Comparison of ENCODE assay signal across 8 cellular contexts in genomic region chr1:10387611-10388386, GRCh38. TPM values are rescaled to one million over a fixed set of nuclear protein-coding genes. Genes with fewer than 3 reads are reported as not detected.
DNase-seq lines count a peak whose midpoint lies in the region; ATAC-seq, FAIRE-seq and TF ChIP-seq lines count a peak whose summit lies in the region.

No MANE protein-coding gene starts in this region.

- CTCF ChIA-PET in GM12878 (lab: Yijun Ruan, JAX) = interaction anchor here (0.7 to 2.1 kb wide), 11 partner anchors 9 to 217 kb away, joined by 3 to 13 read pairs (median 4); partner anchors contain the start of genes KIF1B and PGD

- H3K27ac ChIP-seq in KOPT-K1 (ENCODE audit: low read depth, low read length, poor library complexity, severe bottlenecking) (peak overlapping the region; percentile 48), GM12878 (ENCODE audit: control insufficient read depth, insufficient read depth) (0 out of 2 replicates have a peak overlapping the region, but pooled peaks have one; percentile 6)

- H3K27me3 ChIP-seq in GM12878 (replicated peaks in 1 of 2; ENCODE audit: control insufficient read depth in 2 of 2, insufficient read depth in 2 of 2, low read length in 1 of 2) = no peaks in the 10 kb centered on the region

- TF ChIP-seq RAD21 in GM12878 (IDR thresholded peaks at IDR 0.05; ENCODE audit: insufficient read depth, low read depth, low read length) = no peak

- H3K4me3 Mint-ChIP-seq in CD14-positive monocyte = peak overlapping the region in 1 of 2 donors; percentile 35
- H3K4me3 Mint-ChIP-seq in stimulated activated naive B cell treated with anti-CD40 and anti-IgM and Interleukin-4, amounts not matched to agents 10 μg/mL and 1 μg/mL and 100 μg/mL, for 72 hours = peak overlapping the region in 1 of 2 donors; percentile 28

- peak overlapping the region; percentile 35 for H2AFZ ChIP-seq in GM12878 (ENCODE audit: control insufficient read depth, low read depth, low read length)

- H3K9me3 ChIP-seq in KOPT-K1 (ENCODE audit: insufficient read depth, low read length, poor library complexity, severe bottlenecking) (no peaks in the 10 kb centered on the region), GM12878 (replicated peaks; ENCODE audit: control insufficient read depth, insufficient read depth, low read length) (no peaks in the 10 kb centered on the region)

- H3K27ac Mint-ChIP-seq in CD14-positive monocyte = peak overlapping the region; percentile 79 to 96 (median 90)
- peak overlapping the region; percentile 84 for H3K27ac Mint-ChIP-seq in stimulated activated naive B cell treated with anti-CD40 and anti-IgM and Interleukin-4, amounts not matched to agents 10 μg/mL and 1 μg/mL and 100 μg/mL, for 72 hours
- H3K27ac Mint-ChIP-seq in activated naive CD4-positive, alpha-beta T cell treated with anti-CD3 and anti-CD28 coated beads, Interleukin-2, amount 50 U/mL, for 72 hours = no peak overlapping the region

- peaks cover 0 to 1% (median 0%) of the 10 kb centered on the region in 3 donors for H3K27me3 Mint-ChIP-seq in CD14-positive monocyte (ENCODE audit: low read depth in 3 of 3)
- no peaks in the 10 kb centered on the region for H3K27me3 Mint-ChIP-seq in stimulated activated naive B cell treated with anti-CD40 and anti-IgM and Interleukin-4, amounts not matched to agents 10 μg/mL and 1 μg/mL and 100 μg/mL, for 72 hours

- H3K4me1 Mint-ChIP-seq in CD14-positive monocyte = peaks cover 42% of the 10 kb centered on the region
- peaks cover 4 to 14% of the 10 kb centered on the region in 2 donors for H3K4me1 Mint-ChIP-seq in stimulated activated naive B cell treated with anti-CD40 and anti-IgM and Interleukin-4, amounts not matched to agents 10 μg/mL and 1 μg/mL and 100 μg/mL, for 72 hours

- TF ChIP-seq POLR2A in GM12878 (IDR thresholded peaks at IDR 0.05; ENCODE audit: low read depth, low read length) = no peak

- peak overlapping the region; percentile 50; the same call in 1 of the 2 replicates for H3K9ac ChIP-seq in GM12878 (ENCODE audit: control insufficient read depth, insufficient read depth, low read length)

- POLR2A ChIA-PET in GM12878 (lab: Charles Lee) = interaction anchor here (0.5 to 1.3 kb wide), 3 partner anchors 11 to 250 kb away, joined by 3 to 8 read pairs (median 6); partner anchors contain the start of gene PGD

- RAD21 ChIA-PET in GM12878 (lab: Charles Lee; ENCODE audit: unreplicated experiment) = interaction anchor here (0.9 to 1.4 kb wide), 5 partner anchors 11 to 107 kb away, joined by 3 to 7 read pairs (median 6); partner anchors contain the start of gene PGD

- WGBS in GM12878 (ENCODE audit: insufficient coverage, insufficient replicate concordance, low lambda C conversion rate, missing lambda C conversion rate) = 60% methylated on average over 4 of the region's 4 CpGs

- no TSS peak for BruUV-seq in GM12878 (replicated peaks; lab: Mats Ljungman, UMichigan)

- H3K9me3 Mint-ChIP-seq in CD14-positive monocyte = peaks cover 0 to 2% (median 0%) of the 10 kb centered on the region in 7 donors
- H3K9me3 Mint-ChIP-seq in stimulated activated naive B cell treated with anti-CD40 and anti-IgM and Interleukin-4, amounts not matched to agents 10 μg/mL and 1 μg/mL and 100 μg/mL, for 72 hours = no peaks in the 10 kb centered on the region
- H3K9me3 Mint-ChIP-seq in activated naive CD4-positive, alpha-beta T cell treated with anti-CD3 and anti-CD28 coated beads, Interleukin-2, amount 50 U/mL, for 72 hours = no peaks in the 10 kb centered on the region

- H3K4me2 ChIP-seq in GM12878 (ENCODE audit: control insufficient read depth, insufficient read depth) = peak overlapping the region; percentile 49; the same call in 1 of the 2 replicates

- TF ChIP-seq EP300 in GM12878 (IDR thresholded peaks at IDR 0.05; ENCODE audit: borderline replicate concordance in 1 of 2, control insufficient read depth in 1 of 2, low read depth in 2 of 2, low read length in 2 of 2) = no peak

- intact Hi-C loops in CD14-positive monocyte (cut with micrococcal nuclease) = loop anchor here (1.0 to 10.0 kb wide), 3 partner anchors 12 to 87 kb away; partner anchors contain the start of genes DFFA (in 2 of the 2), PEX14 (in 2 of the 2) and PGD (in 1 of the 2)
- intact Hi-C loops in GM12878 (cut with micrococcal nuclease; ENCODE audit: unreplicated experiment) = loop anchor here (1.0 kb wide), 1 partner anchor 11 kb away; no protein-coding TSS in a partner anchor

- H3K36me3 ChIP-seq in KOPT-K1 (ENCODE audit: insufficient read depth, low read length) = no peaks in the 10 kb centered on the region
- no peaks in the 10 kb centered on the region for H3K36me3 ChIP-seq in GM12878 (ENCODE audit: control insufficient read depth in 2 of 2, insufficient read depth in 2 of 2, low read length in 1 of 2)

- no peak for DNase-seq in CD14-positive monocyte (ENCODE audit: low spot score)
- DNase-seq in GM12878 (ENCODE audit: low read depth, low spot score) = peak; percentile 4
- DNase-seq in iPS-NIHi7 (ENCODE audit: extremely low spot score) = peak; percentile 37
- peak; percentile 6 for DNase-seq in stimulated activated naive B cell treated with anti-CD40 and anti-IgM and Interleukin-4, amounts not matched to agents 10 μg/mL and 1 μg/mL and 100 μg/mL, for 72 hours
- no peak for DNase-seq in NCI-H226
- no peak for DNase-seq in activated naive CD4-positive, alpha-beta T cell treated with anti-CD3 and anti-CD28 coated beads, Interleukin-2, amount 50 U/mL, for 72 hours (ENCODE audit: low spot score in 2 of 2)

- peaks cover 6% of the 10 kb centered on the region for H3K4me1 ChIP-seq in GM12878 (ENCODE audit: control insufficient read depth, insufficient read depth, low read length)

- SMC1A ChIA-PET in GM12878 (lab: Charles Lee; ENCODE audit: uncharacterized antibody, unreplicated experiment) = interaction anchor here (0.7 to 3.3 kb wide), 6 partner anchors 10 to 178 kb away, joined by 3 to 26 read pairs (median 6); partner anchors contain the start of genes CENPS, KIF1B, PEX14 and PGD

- in situ Hi-C loops in GM12878 (cut with MboI) = no loop called here

- peak; percentile 79 for FAIRE-seq in GM12878 (lab: Jason Lieb, UNC)

- peaks cover 14 to 29% of the 10 kb centered on the region in 2 donors for H3K36me3 Mint-ChIP-seq in CD14-positive monocyte
- peaks cover 4 to 12% of the 10 kb centered on the region in 2 donors for H3K36me3 Mint-ChIP-seq in stimulated activated naive B cell treated with anti-CD40 and anti-IgM and Interleukin-4, amounts not matched to agents 10 μg/mL and 1 μg/mL and 100 μg/mL, for 72 hours
- H3K36me3 Mint-ChIP-seq in activated naive CD4-positive, alpha-beta T cell treated with anti-CD3 and anti-CD28 coated beads, Interleukin-2, amount 50 U/mL, for 72 hours = no peaks in the 10 kb centered on the region

- ATAC-seq in GM12878 = peak; percentile 67
- peak; percentile 91 to 93 for ATAC-seq in stimulated activated naive B cell treated with anti-CD40 and anti-IgM and Interleukin-4, amounts not matched to agents 10 μg/mL and 1 μg/mL and 100 μg/mL, for 72 hours (replicated peaks)
- no peak for ATAC-seq in activated naive CD4-positive, alpha-beta T cell treated with anti-CD3 and anti-CD28 coated beads, Interleukin-2, amount 50 U/mL, for 72 hours
- no peak for ATAC-seq in HG03571 (IDR thresholded peaks at IDR 0.05; ENCODE audit: unreplicated experiment)

- H3K4me3 ChIP-seq in GM12878 = no peak overlapping the region

- no peaks in the 10 kb centered on the region for H3K79me2 ChIP-seq in GM12878 (ENCODE audit: control insufficient read depth, insufficient read depth, low read length)

- no peaks in the 10 kb centered on the region for H4K20me1 ChIP-seq in GM12878 (ENCODE audit: control insufficient read depth, insufficient read depth)

- no peak for TF ChIP-seq CTCF in CD14-positive monocyte (IDR thresholded peaks at IDR 0.05)
- TF ChIP-seq CTCF in GM12878 (IDR thresholded peaks at IDR 0.05 in 2 of 3, conservative IDR thresholded peaks at IDR 0.05 in 1 of 3; ENCODE audit: control insufficient read depth in 2 of 3, extremely low read depth in 1 of 3, insufficient read depth in 1 of 3, low read depth in 3 of 3, low read length in 3 of 3) = no peak

RNA-seq across cellular contexts. Expression of gene PGD, which starts 11.1 kb away (rescaled TPM):
- polyA plus RNA-seq in CD14-positive monocyte (100 to 1,000 TPM; 471 to 509 TPM), GM12878 (2011; rRNA removed) (76.0 and 108 TPM in 2 replicates), GM12878 (2014; fragmentation: Illumina TruSeq; extraction: Trizol) (262 and 279 TPM in 2 replicates), GM12878 (2014; fragmentation: Nextera tagmentation; extraction: Ambion mirVana) (100 to 1,000 TPM; 152 to 190 TPM), GM12878 (2014; rRNA removed) (138 and 152 TPM in 2 replicates), GM12878 (2016; fragmentation: Nextera tagmentation; extraction: Ambion mirVana) (100 to 1,000 TPM; 193 to 196 TPM)
- 36.4 and 38.2 TPM in 2 replicates for total RNA-seq in GM12878 (2013; cell fraction: nucleolus; rRNA removed)
- total RNA-seq in GM12878 (2014; rRNA removed) (149 and 151 TPM in 2 replicates), GM12878 (2014; rRNA removed; fragmentation: Illumina TruSeq; extraction: Trizol) (126 and 129 TPM in 2 replicates), GM12878 (2021) (199 and 201 TPM in 2 replicates)
- 88.3 TPM for polyA plus RNA-seq in GM12878 (2011; ENCODE audit: low read depth)
- 121 TPM in 2 replicates for polyA plus RNA-seq in GM12878 (2011; cell fraction: cytosol; rRNA removed)
- polyA plus RNA-seq in GM12878 (2011; cell fraction: nucleus; rRNA removed) = 67.7 and 102 TPM in 2 replicates
- 110 and 114 TPM in 2 replicates for polyA plus RNA-seq in GM12878 (2012)
- 136 and 155 TPM in 2 replicates for polyA minus RNA-seq in GM12878 (2011; rRNA and poly(A)+ RNA removed)
- polyA minus RNA-seq in GM12878 (2011; cell fraction: cytosol; rRNA and poly(A)+ RNA removed) = 55.6 and 57.6 TPM in 2 replicates
- polyA minus RNA-seq in GM12878 (2011; cell fraction: nucleus; rRNA and poly(A)+ RNA removed) = 22.0 and 45.4 TPM in 2 replicates
- total RNA-seq in activated naive CD4-positive, alpha-beta T cell treated with anti-CD3 and anti-CD28 coated beads, Interleukin-2, amount 50 U/mL, for 72 hours = 10 to 100 TPM; 59.2 to 95.6 TPM

RNA-seq across cellular contexts. Expression of gene CENPS, which starts 42.4 kb away (rescaled TPM):
- 1 to 10 TPM; 2.5 to 3.5 TPM for polyA plus RNA-seq in CD14-positive monocyte
- 3.0 and 6.2 TPM in 2 replicates for total RNA-seq in GM12878 (2013; cell fraction: nucleolus; rRNA removed)
- 10.5 and 13.3 TPM in 2 replicates for total RNA-seq in GM12878 (2014; rRNA removed)
- total RNA-seq in GM12878 (2014; rRNA removed; fragmentation: Illumina TruSeq; extraction: Trizol) = 20.7 and 21.7 TPM in 2 replicates
- 16.3 and 17.7 TPM in 2 replicates for total RNA-seq in GM12878 (2021)
- 6.8 TPM for polyA plus RNA-seq in GM12878 (2011; ENCODE audit: low read depth)
- 9.4 and 15.0 TPM in 2 replicates for polyA plus RNA-seq in GM12878 (2011; rRNA removed)
- polyA plus RNA-seq in GM12878 (2011; cell fraction: cytosol; rRNA removed) = 7.1 and 8.1 TPM in 2 replicates
- 4.9 and 5.6 TPM in 2 replicates for polyA plus RNA-seq in GM12878 (2011; cell fraction: nucleus; rRNA removed)
- polyA plus RNA-seq in GM12878 (2012) = 11.6 and 12.7 TPM in 2 replicates
- polyA plus RNA-seq in GM12878 (2014; fragmentation: Illumina TruSeq; extraction: Trizol) = 13.3 and 15.8 TPM in 2 replicates
- 10 to 100 TPM; 10.9 to 17.5 TPM for polyA plus RNA-seq in GM12878 (2014; fragmentation: Nextera tagmentation; extraction: Ambion mirVana)
- polyA plus RNA-seq in GM12878 (2014; rRNA removed) = 13.7 and 14.3 TPM in 2 replicates
- polyA plus RNA-seq in GM12878 (2016; fragmentation: Nextera tagmentation; extraction: Ambion mirVana) = 10 to 100 TPM; 46.2 to 51.7 TPM
- 2.3 and 2.9 TPM in 2 replicates for polyA minus RNA-seq in GM12878 (2011; rRNA and poly(A)+ RNA removed)
- polyA minus RNA-seq in GM12878 (2011; cell fraction: cytosol; rRNA and poly(A)+ RNA removed) = 1.9 and 2.6 TPM in 2 replicates
- 2.1 and 6.8 TPM in 2 replicates for polyA minus RNA-seq in GM12878 (2011; cell fraction: nucleus; rRNA and poly(A)+ RNA removed)
- total RNA-seq in activated naive CD4-positive, alpha-beta T cell treated with anti-CD3 and anti-CD28 coated beads, Interleukin-2, amount 50 U/mL, for 72 hours = 10 to 100 TPM in 1 of 2 donors, 1 to 10 TPM in 1; 8.6 to 16.7 TPM

Comparison
In these comparisons a context has a peak if more than half of its experiments do, and no peak if none do; other contexts are left out.
1. DNase-seq: peak in GM12878 (single experiment), iPS-NIHi7 (single experiment) and stimulated activated naive B cell treated with anti-CD40 and anti-IgM and Interleukin-4, amounts not matched to agents 10 μg/mL and 1 μg/mL and 100 μg/mL, for 72 hours (single experiment); none in CD14-positive monocyte (single experiment), NCI-H226 (single experiment) and activated naive CD4-positive, alpha-beta T cell treated with anti-CD3 and anti-CD28 coated beads, Interleukin-2, amount 50 U/mL, for 72 hours (0 of 2).
2. H3K27ac Mint-ChIP-seq: peak in CD14-positive monocyte (7 of 7) and stimulated activated naive B cell treated with anti-CD40 and anti-IgM and Interleukin-4, amounts not matched to agents 10 μg/mL and 1 μg/mL and 100 μg/mL, for 72 hours (single experiment); none in activated naive CD4-positive, alpha-beta T cell treated with anti-CD3 and anti-CD28 coated beads, Interleukin-2, amount 50 U/mL, for 72 hours (0 of 2).
3. ATAC-seq: peak in GM12878 (single experiment) and stimulated activated naive B cell treated with anti-CD40 and anti-IgM and Interleukin-4, amounts not matched to agents 10 μg/mL and 1 μg/mL and 100 μg/mL, for 72 hours (2 of 2); none in activated naive CD4-positive, alpha-beta T cell treated with anti-CD3 and anti-CD28 coated beads, Interleukin-2, amount 50 U/mL, for 72 hours (0 of 2) and HG03571 (single experiment).